7 cellular contexts compared by ENCODE assay signal in genomic region chr13:30408319-30409101, GRCh38. TPM values are rescaled to one million over a fixed set of nuclear protein-coding genes. Genes with fewer than 3 reads are reported as not detected.
A peak's percentile ranks its signal among the peaks of the same experiment; 100 is the strongest.
DNase-seq lines count a peak whose midpoint lies in the region; ATAC-seq lines count a peak whose summit lies in the region.

No MANE protein-coding gene starts in this region.

- H3K27me3 ChIP-seq in mononuclear cell (ENCODE audit: insufficient read depth, low read length) = no peaks in the 10 kb centered on the region

- H3K27ac ChIP-seq in epithelial cell of prostate = peak overlapping the region; percentile 48

- peaks cover 44% of the 10 kb centered on the region for H3K4me1 ChIP-seq in mononuclear cell (ENCODE audit: insufficient read depth, low read length)

- ATAC-seq in GM18517 (IDR thresholded peaks at IDR 0.05; ENCODE audit: unreplicated experiment) (peak; percentile 93), HG02943 (IDR thresholded peaks at IDR 0.05; ENCODE audit: low read depth, unreplicated experiment) (peak; percentile 81)

- H3K4me3 ChIP-seq in mononuclear cell (ENCODE audit: low read length) = peak overlapping the region; percentile 40

- no peaks in the 10 kb centered on the region for H3K9me3 ChIP-seq in mononuclear cell (ENCODE audit: low read depth, low read length)

- DNase-seq in NCI-H748 treated with DMSO at 0.1 percent for 48 hours (lab: John Stamatoyannopoulos, UW) (peak; percentile 83), activated T-cell treated with anti-CD3 and anti-CD28 coated beads for 4 hours (peak; percentile 90), epithelial cell of prostate (ENCODE audit: low read depth, low spot score) (no peak)
- DNase-seq in stimulated activated CD8-positive, alpha-beta memory T cell treated with anti-CD3 and anti-CD28 coated beads, Interleukin-4, amount 100 ng/mL, for 1 hour (ENCODE audit: low read depth in 2 of 2, low spot score in 1 of 2) = peak; percentile 69 to 82

RNA-seq across cellular contexts. Expression of gene UBE2L5, which starts 13.8 kb away (rescaled TPM):
- not detected for total RNA-seq in mononuclear cell

RNA-seq across cellular contexts. Expression of gene HMGB1, which starts 57.2 kb away (rescaled TPM):
- 313 TPM for total RNA-seq in mononuclear cell
